ENCODE assay signal across 8 cellular contexts in genomic region chr2:37735520-37735901, GRCh38.
DNase-seq lines count a peak whose midpoint lies in the region; TF ChIP-seq lines count a peak whose summit lies in the region.
"Not testable (repeated sequence)": the region's sequence is repeated elsewhere in the genome, so short reads cannot be mapped to it uniquely, and the experiment has no call there.

No MANE protein-coding gene starts in this region.

- H3K27ac ChIP-seq in SK-N-SH (ENCODE audit: low read depth in 2 of 2, low read length in 1 of 2) = peak overlapping the region; percentile 10 to 22; a peak in 3 of 4 replicates
- peak overlapping the region; percentile 8 for H3K27ac ChIP-seq in hepatocyte
- peak overlapping the region; percentile 75 for H3K27ac ChIP-seq in rectal smooth muscle tissue (ENCODE audit: low read depth, low read length)
- H3K27ac ChIP-seq in uterus = peak overlapping the region; percentile 81 to 89

- intact Hi-C loops in uterus (cut with DNase I; ENCODE audit: low total_unique reads) = not testable (repeated sequence)

- H3K4me3 ChIP-seq in Loucy (ENCODE audit: low read length, poor library complexity, severe bottlenecking) (peak overlapping the region; percentile 39), SK-N-SH (ENCODE audit: low read depth in 2 of 2, low read length in 1 of 2) (0 out of 4 replicates have a peak overlapping the region, but pooled peaks of 1 of the 2 experiments have one; percentile 5)
- H3K4me3 ChIP-seq in hepatocyte; rectal smooth muscle tissue (ENCODE audit: low read length); uterus: not testable (repeated sequence)

- not testable (repeated sequence) for H3K27me3 ChIP-seq in Loucy (ENCODE audit: insufficient read depth, low read length, poor library complexity, severe bottlenecking); SK-N-SH (ENCODE audit: insufficient read depth); hepatocyte; rectal smooth muscle tissue (ENCODE audit: control insufficient read depth, insufficient read depth, low read length); uterus

- peak overlapping the region; percentile 51 for H3K4me2 ChIP-seq in Loucy (ENCODE audit: low read depth, low read length, poor library complexity, severe bottlenecking)
- peak overlapping the region; percentile 49; the same call in 1 of the 2 replicates for H3K4me2 ChIP-seq in SK-N-SH
- not testable (repeated sequence) for H3K4me2 ChIP-seq in hepatocyte

- not testable (repeated sequence) for H3K79me2 ChIP-seq in Loucy (ENCODE audit: insufficient read depth, low read length); SK-N-SH (ENCODE audit: insufficient read depth); hepatocyte

- POLR2A ChIA-PET in SK-N-SH (lab: Yijun Ruan, JAX) = not testable (repeated sequence)

- peak overlapping the region; percentile 18 for H3K9ac ChIP-seq in Loucy (ENCODE audit: low read depth, low read length, poor library complexity, severe bottlenecking)
- H3K9ac ChIP-seq in SK-N-SH = 0 out of 2 replicates have a peak overlapping the region, but pooled peaks have one; percentile 1
- not testable (repeated sequence) for H3K9ac ChIP-seq in rectal smooth muscle tissue (ENCODE audit: low read length)

- H3K9me2 ChIP-seq in Loucy (replicated peaks; ENCODE audit: low read depth, low read length); SK-N-SH; hepatocyte (replicated peaks; ENCODE audit: insufficient read depth): not testable (repeated sequence)

- not testable (repeated sequence) for H3K36me3 ChIP-seq in Loucy (ENCODE audit: insufficient read depth, low read length); SK-N-SH (replicated peaks in 1 of 2; ENCODE audit: control insufficient read depth in 1 of 2, insufficient read depth in 2 of 2, low read length in 1 of 2); hepatocyte (replicated peaks; ENCODE audit: insufficient read depth, low read depth); rectal smooth muscle tissue (ENCODE audit: control insufficient read depth, insufficient read depth, low read length); uterus

- CTCF ChIA-PET in SK-N-SH (lab: Yijun Ruan, JAX) = interaction anchor here (1.3 to 1.7 kb wide), 2 partner anchors 30 to 143 kb away, joined by 3 to 4 read pairs; no protein-coding TSS in a partner anchor

- H3K4me1 ChIP-seq in Loucy (ENCODE audit: insufficient read depth, low read length, poor library complexity, severe bottlenecking) = peaks cover 42% of the 10 kb centered on the region
- not testable (repeated sequence) for H3K4me1 ChIP-seq in SK-N-SH (ENCODE audit: control insufficient read depth in 1 of 2, insufficient read depth in 2 of 2, low read depth in 1 of 2, low read length in 1 of 2); hepatocyte (ENCODE audit: insufficient read depth); uterus
- peaks cover 15% of the 10 kb centered on the region for H3K4me1 ChIP-seq in rectal smooth muscle tissue (ENCODE audit: control insufficient read depth, insufficient read depth, low read length)

- TF ChIP-seq EP300 in SK-N-SH (IDR thresholded peaks at IDR 0.05; ENCODE audit: borderline replicate concordance in 1 of 2, low read depth in 1 of 2, low read length in 1 of 2) = not testable (repeated sequence)

- not testable (repeated sequence) for TF ChIP-seq RAD21 in SK-N-SH (IDR thresholded peaks at IDR 0.05; ENCODE audit: low read length)

- H3F3A ChIP-seq in Loucy (ENCODE audit: low read depth) = not testable (repeated sequence)
- H3F3A ChIP-seq in SK-N-SH (replicated peaks; ENCODE audit: insufficient read depth) = peaks cover 16% of the 10 kb centered on the region

- peak; percentile 75 for DNase-seq in DMS79 treated with DMSO at 0.1 percent for 48 hours (lab: John Stamatoyannopoulos, UW)
- DNase-seq in NCI-H2227 (lab: John Stamatoyannopoulos, UW; ENCODE audit: unreplicated experiment) = peak; percentile 3
- not testable (repeated sequence) for DNase-seq in SK-N-SH; hepatocyte (ENCODE audit: low spot score); uterus
- DNase-seq in dedifferentiated amniotic fluid mesenchymal stem cell (ENCODE audit: extremely low spot score) = peak; percentile 25

- TF ChIP-seq CTCF in Loucy (conservative IDR thresholded peaks at IDR 0.05; ENCODE audit: low read length); SK-N-SH (IDR thresholded peaks at IDR 0.05); hepatocyte (IDR thresholded peaks at IDR 0.05; ENCODE audit: poor library complexity); uterus (IDR thresholded peaks at IDR 0.05): not testable (repeated sequence)

- H3K9me3 ChIP-seq in Loucy (ENCODE audit: insufficient read depth, low read depth, low read length); SK-N-SH; hepatocyte (ENCODE audit: low read depth); uterus: not testable (repeated sequence)

- not testable (repeated sequence) for TF ChIP-seq POLR2A in uterus (IDR thresholded peaks at IDR 0.05)

- H2AFZ ChIP-seq in Loucy (ENCODE audit: low read length); hepatocyte: not testable (repeated sequence)
- H2AFZ ChIP-seq in SK-N-SH (ENCODE audit: low read depth) = peak overlapping the region; percentile 58; the same call in 1 of the 2 replicates

- H4K20me1 ChIP-seq in Loucy (ENCODE audit: insufficient read depth, low read length, poor library complexity, severe bottlenecking); SK-N-SH (ENCODE audit: insufficient read depth); hepatocyte (ENCODE audit: insufficient read depth, poor library complexity, severe bottlenecking): not testable (repeated sequence)

TF ChIP-seq in SK-N-SH, 30 proteins besides CTCF, POLR2A, EP300 and RAD21:
- peak; percentile 2; the same call in 1 of the 2 replicates for TF ChIP-seq FOSL2 (IDR thresholded peaks at IDR 0.05; ENCODE audit: borderline replicate concordance, low read depth)

Comparison
In these comparisons a context has a peak if more than half of its experiments do, and no peak if none do; other contexts are left out.
1. H3K27ac ChIP-seq: peak in every context shown above with its lines; median percentile 85 in uterus; 75 in rectal smooth muscle tissue; 16 in SK-N-SH; 8 in hepatocyte.